1 cellular context compared by ENCODE assay signal in genomic region chr6:31619805-31620585, GRCh38.
TF ChIP-seq lines count a peak whose summit lies in the region.

No MANE protein-coding gene starts in this region.

TF ChIP-seq in HepG2, 621 proteins besides CTCF, POLR2A, EP300 and RAD21 (continued from another document and continues in another):
- TF ChIP-seq ZNF329 (CRISPR knock-in tag; IDR thresholded peaks at IDR 0.05; ENCODE audit: low read depth) (no peak), TEAD2 (CRISPR knock-in tag; IDR thresholded peaks at IDR 0.05) (no peak), ZNF232 (CRISPR knock-in tag; IDR thresholded peaks at IDR 0.05; ENCODE audit: borderline replicate concordance) (no peak), ZNF33A (CRISPR knock-in tag; IDR thresholded peaks at IDR 0.05; ENCODE audit: borderline replicate concordance) (no peak), ZNF790 (CRISPR knock-in tag; IDR thresholded peaks at IDR 0.05; ENCODE audit: borderline replicate concordance) (peak; percentile 41; the same call in 1 of the 2 replicates), PCBP1 (IDR thresholded peaks at IDR 0.05; ENCODE audit: borderline replicate concordance, low read depth, low read length) (peak; percentile 70; the same call in 1 of the 2 replicates), ESRRA (CRISPR knock-in tag; IDR thresholded peaks at IDR 0.05; ENCODE audit: low read depth) (no peak), RNF219 (CRISPR knock-in tag; IDR thresholded peaks at IDR 0.05) (0 out of 2 replicates have a peak, but pooled peaks have one; percentile 52), NFIB (CRISPR knock-in tag; IDR thresholded peaks at IDR 0.05; ENCODE audit: borderline replicate concordance) (no peak), KLF11 (CRISPR knock-in tag; IDR thresholded peaks at IDR 0.05) (peak; percentile 89), THAP11 (CRISPR knock-in tag; IDR thresholded peaks at IDR 0.05) (peak; percentile 55), ZBTB34 (CRISPR knock-in tag; IDR thresholded peaks at IDR 0.05) (peak; percentile 93; the same call in 1 of the 2 replicates), MEIS1 (CRISPR knock-in tag; IDR thresholded peaks at IDR 0.05; ENCODE audit: borderline replicate concordance) (peak; percentile 87; the same call in 1 of the 2 replicates), TEF (CRISPR knock-in tag; IDR thresholded peaks at IDR 0.05) (peak; percentile 53; the same call in 1 of the 2 replicates), ETS1 (CRISPR knock-in tag; IDR thresholded peaks at IDR 0.05) (peak; percentile 84; the same call in 1 of the 2 replicates), ZSCAN31 (CRISPR knock-in tag; IDR thresholded peaks at IDR 0.05; ENCODE audit: low read depth) (peak; percentile 21; the same call in 1 of the 2 replicates), ZNF574 (CRISPR knock-in tag; IDR thresholded peaks at IDR 0.05) (peak; percentile 58; the same call in 1 of the 2 replicates), ZNF609 (CRISPR knock-in tag; IDR thresholded peaks at IDR 0.05; ENCODE audit: borderline replicate concordance) (peak; percentile 52), ZNF350 (CRISPR knock-in tag; IDR thresholded peaks at IDR 0.05; ENCODE audit: borderline replicate concordance, low read depth) (no peak; the same call in 1 of the 2 replicates), BCLAF1 (IDR thresholded peaks at IDR 0.05) (no peak), RFX1 (IDR thresholded peaks at IDR 0.05) (no peak), IRF2 (CRISPR knock-in tag; IDR thresholded peaks at IDR 0.05) (no peak), ZNF768 (CRISPR knock-in tag; IDR thresholded peaks at IDR 0.05) (no peak; the same call in 1 of the 2 replicates), ZNF333 (CRISPR knock-in tag; IDR thresholded peaks at IDR 0.05; ENCODE audit: borderline replicate concordance) (no peak), EEA1 (CRISPR knock-in tag; IDR thresholded peaks at IDR 0.05; ENCODE audit: borderline replicate concordance) (no peak; the same call in 1 of the 2 replicates), ZNF710 (CRISPR knock-in tag; IDR thresholded peaks at IDR 0.05; ENCODE audit: borderline replicate concordance) (no peak), KMT2B (CRISPR knock-in tag; IDR thresholded peaks at IDR 0.05) (peak; percentile 78), TCF7L2 (IDR thresholded peaks at IDR 0.05; ENCODE audit: low read depth, low read length) (no peak), TFDP1 (CRISPR knock-in tag; IDR thresholded peaks at IDR 0.05; ENCODE audit: borderline replicate concordance) (peak; percentile 97), JUNB (CRISPR knock-in tag; IDR thresholded peaks at IDR 0.05; ENCODE audit: borderline replicate concordance) (peak; percentile 67), ATAD3A (CRISPR knock-in tag; IDR thresholded peaks at IDR 0.05) (0 out of 2 replicates have a peak, but pooled peaks have one; percentile 16), ZNF737 (CRISPR knock-in tag; IDR thresholded peaks at IDR 0.05; ENCODE audit: borderline replicate concordance) (no peak), RARA (CRISPR knock-in tag; IDR thresholded peaks at IDR 0.05) (peak; percentile 6; the same call in 1 of the 2 replicates), IKZF1 (IDR thresholded peaks at IDR 0.05) (no peak), SMAD1 (CRISPR knock-in tag; IDR thresholded peaks at IDR 0.05; ENCODE audit: borderline replicate concordance, low read depth) (no peak), ONECUT2 (CRISPR knock-in tag; IDR thresholded peaks at IDR 0.05) (peak; percentile 60; the same call in 1 of the 2 replicates), HNF4A (CRISPR knock-in tag; IDR thresholded peaks at IDR 0.05) (no peak; the same call in 1 of the 2 replicates), ZNF784 (CRISPR knock-in tag; IDR thresholded peaks at IDR 0.05; ENCODE audit: borderline replicate concordance) (peak; percentile 20; the same call in 1 of the 2 replicates)
